In genomic region chr17:8223356-8224063, GRCh38 we compare ENCODE assay signal across 8 cellular contexts. TPM values are rescaled to one million over a fixed set of nuclear protein-coding genes. Genes with fewer than 3 reads are reported as not detected.
DNase-seq lines count a peak whose midpoint lies in the region; ATAC-seq and TF ChIP-seq lines count a peak whose summit lies in the region.

No MANE protein-coding gene starts in this region.

- CTCF ChIA-PET in CD8-positive, alpha-beta T cell (lab: Charles Lee), result interaction anchor here (0.7 to 5.3 kb wide), 11 partner anchors 20 to 130 kb away, joined by 3 to 45 read pairs (median 10); partner anchors contain the start of genes ALOXE3, CTC1 and SLC25A35
- CTCF ChIA-PET in activated CD8-positive, alpha-beta memory T cell treated with anti-CD3 and anti-CD28 coated beads, Interleukin-2, amount 10 ng/mL, durations not matched to agents 7 days and 5 days (lab: Charles Lee), result interaction anchor here (0.6 to 8.6 kb wide), 20 partner anchors 10 to 388 kb away, joined by 3 to 124 read pairs (median 5); partner anchors contain the start of genes ALOXE3, AURKB, BORCS6 and CTC1

- H3K27ac Mint-ChIP-seq in CD8-positive, alpha-beta T cell, result peak overlapping the region; percentile 97
- peak overlapping the region; percentile 97 for H3K27ac Mint-ChIP-seq in activated CD8-positive, alpha-beta memory T cell treated with anti-CD3 and anti-CD28 coated beads, Interleukin-2, amount 10 ng/mL, durations not matched to agents 7 days and 5 days

- TF ChIP-seq EP300 in tibial nerve (IDR thresholded peaks at IDR 0.05), result no peak

- intact Hi-C loops in CD8-positive, alpha-beta T cell (cut with DNase I, micrococcal nuclease), result loop anchor here (1.0 to 10.0 kb wide), 5 partner anchors 51 to 379 kb away; partner anchors contain the start of genes SLC25A35 (in 1 of the 2) and VAMP2 (in 1 of the 2)

- H3K9me3 Mint-ChIP-seq in CD8-positive, alpha-beta T cell, result no peaks in the 10 kb centered on the region
- no peaks in the 10 kb centered on the region for H3K9me3 Mint-ChIP-seq in activated CD8-positive, alpha-beta memory T cell treated with anti-CD3 and anti-CD28 coated beads, Interleukin-2, amount 10 ng/mL, durations not matched to agents 7 days and 5 days (ENCODE audit: low read depth)

- H3K4me1 ChIP-seq in CD8-positive, alpha-beta T cell (ENCODE audit: insufficient read depth, low read length), result peaks cover 43% of the 10 kb centered on the region
- peaks cover 7 to 18% of the 10 kb centered on the region in 2 donors for H3K4me1 ChIP-seq in muscle layer of duodenum (ENCODE audit: control insufficient read depth in 1 of 2, insufficient read depth in 2 of 2, low read length in 2 of 2)
- H3K4me1 ChIP-seq in tibial nerve, result peaks cover 0 to 52% (median 14%) of the 10 kb centered on the region in 4 donors

- H3K27me3 ChIP-seq in CD8-positive, alpha-beta T cell (ENCODE audit: insufficient read depth, low read length), result no peaks in the 10 kb centered on the region
- H3K27me3 ChIP-seq in H7 (ENCODE audit: control insufficient read depth, insufficient read depth, low read length) (no peaks in the 10 kb centered on the region), muscle layer of duodenum (ENCODE audit: low read depth, low read length) (no peaks in the 10 kb centered on the region), tibial nerve (no peaks in the 10 kb centered on the region)

- H3K9me3 ChIP-seq in CD8-positive, alpha-beta T cell (ENCODE audit: low read length), result no peaks in the 10 kb centered on the region
- H3K9me3 ChIP-seq in muscle layer of duodenum (ENCODE audit: control insufficient read depth in 1 of 2, low read length in 2 of 2), result no peaks in the 10 kb centered on the region
- H3K9me3 ChIP-seq in tibial nerve, result no peaks in the 10 kb centered on the region

- TF ChIP-seq POLR2A in erythroblast (IDR thresholded peaks at IDR 0.05; ENCODE audit: low read length) (peak; percentile 53), tibial nerve (IDR thresholded peaks at IDR 0.05) (no peak)

- H3K4me3 Mint-ChIP-seq in CD8-positive, alpha-beta T cell, result peak overlapping the region; percentile 92
- peak overlapping the region; percentile 95 for H3K4me3 Mint-ChIP-seq in activated CD8-positive, alpha-beta memory T cell treated with anti-CD3 and anti-CD28 coated beads, Interleukin-2, amount 10 ng/mL, durations not matched to agents 7 days and 5 days

- TF ChIP-seq CTCF in CD8-positive, alpha-beta T cell (IDR thresholded peaks at IDR 0.05), result no peak
- TF ChIP-seq CTCF in tibial nerve (IDR thresholded peaks at IDR 0.05), result peak in 2 of 5 experiments; percentile 17 to 27

- no peaks in the 10 kb centered on the region for H3K27me3 Mint-ChIP-seq in CD8-positive, alpha-beta T cell (ENCODE audit: low read depth)
- no peaks in the 10 kb centered on the region for H3K27me3 Mint-ChIP-seq in activated CD8-positive, alpha-beta memory T cell treated with anti-CD3 and anti-CD28 coated beads, Interleukin-2, amount 10 ng/mL, durations not matched to agents 7 days and 5 days

- POLR2A ChIA-PET in CD8-positive, alpha-beta T cell (lab: Charles Lee), result interaction anchor here (0.6 to 9.7 kb wide), 17 partner anchors 10 to 153 kb away, joined by 3 to 248 read pairs (median 9); partner anchors contain the start of genes AURKB, BORCS6, CTC1 and HES7

- 3 to 6% methylated on average over 22 to 26 of the region's 27 CpGs for WGBS in tibial nerve, 2 donors

- peak overlapping the region; percentile 80 for H3K4me3 ChIP-seq in CD8-positive, alpha-beta T cell (ENCODE audit: low read depth, low read length)
- H3K4me3 ChIP-seq in H7 (ENCODE audit: insufficient read depth, low read depth, low read length), result peak overlapping the region; percentile 92
- peak overlapping the region; percentile 61 to 95 for H3K4me3 ChIP-seq in muscle layer of duodenum (ENCODE audit: low read depth in 1 of 2, low read length in 2 of 2)
- H3K4me3 ChIP-seq in tibial nerve, result peak overlapping the region; percentile 54 to 77 (median 72)

- peaks cover 58% of the 10 kb centered on the region for H3K4me1 Mint-ChIP-seq in CD8-positive, alpha-beta T cell (ENCODE audit: low read depth)
- peaks cover 49% of the 10 kb centered on the region for H3K4me1 Mint-ChIP-seq in activated CD8-positive, alpha-beta memory T cell treated with anti-CD3 and anti-CD28 coated beads, Interleukin-2, amount 10 ng/mL, durations not matched to agents 7 days and 5 days

- peaks cover 55% of the 10 kb centered on the region for H3K36me3 Mint-ChIP-seq in CD8-positive, alpha-beta T cell
- H3K36me3 Mint-ChIP-seq in activated CD8-positive, alpha-beta memory T cell treated with anti-CD3 and anti-CD28 coated beads, Interleukin-2, amount 10 ng/mL, durations not matched to agents 7 days and 5 days, result peaks cover 20% of the 10 kb centered on the region

- H3K36me3 ChIP-seq in CD8-positive, alpha-beta T cell (ENCODE audit: insufficient read depth, low read length), result peaks cover 21% of the 10 kb centered on the region
- H3K36me3 ChIP-seq in H7 (replicated peaks; ENCODE audit: control insufficient read depth, insufficient read depth, low read length) (peaks cover 8% of the 10 kb centered on the region), muscle layer of duodenum (ENCODE audit: control insufficient read depth in 1 of 2, insufficient read depth in 2 of 2, low read length in 2 of 2) (peaks cover 14 to 15% of the 10 kb centered on the region in 2 donors), tibial nerve (peaks cover 0 to 13% (median 0%) of the 10 kb centered on the region in 3 donors)

- H3K27ac ChIP-seq in CD8-positive, alpha-beta T cell (ENCODE audit: low read depth, low read length), result peak overlapping the region; percentile 90
- H3K27ac ChIP-seq in muscle layer of duodenum (ENCODE audit: low read length) (peak overlapping the region; percentile 100), tibial nerve (peak overlapping the region; percentile 96 to 100 (median 98))

- no peak for ATAC-seq in CD8-positive, alpha-beta T cell
- ATAC-seq in activated CD8-positive, alpha-beta memory T cell treated with anti-CD3 and anti-CD28 coated beads, Interleukin-2, amount 10 ng/mL, durations not matched to agents 7 days and 5 days, result peak; percentile 17

- DNase-seq in CD8-positive, alpha-beta T cell, result peak in 6 of 7 experiments; percentile 30 to 72 (median 57)
- DNase-seq in H7 (peak; percentile 74), NCI-H69 (lab: John Stamatoyannopoulos, UW) (peak; percentile 68), erythroblast (lab: John Stamatoyannopoulos, UW) (peak; percentile 77 to 79), tibial nerve (ENCODE audit: low spot score in 2 of 2) (peak; percentile 40 to 59), iPS-NIHi11 (ENCODE audit: low spot score) (no peak)
- peak; percentile 81 for DNase-seq in activated CD8-positive, alpha-beta memory T cell treated with anti-CD3 and anti-CD28 coated beads, Interleukin-2, amount 10 ng/mL, durations not matched to agents 7 days and 5 days

RNA-seq across cellular contexts. Expression of gene AURKB, which starts 13.1 kb away (rescaled TPM):
- 1 to 10 TPM in 1 of 2 experiments, under 1 TPM in 1; 0.62 to 1.1 TPM for total RNA-seq in CD8-positive, alpha-beta T cell
- 209 and 254 TPM in 2 replicates for total RNA-seq in H7 (2014; rRNA removed; shearing (Covaris generic))
- total RNA-seq in activated CD8-positive, alpha-beta memory T cell treated with anti-CD3 and anti-CD28 coated beads, Interleukin-2, amount 10 ng/mL, durations not matched to agents 7 days and 5 days, result 100 to 1,000 TPM; 197 to 234 TPM
- total RNA-seq in tibial nerve, result 10 to 100 TPM; 31.2 to 78.1 (median 39.6) TPM

RNA-seq across cellular contexts. Expression of gene CTC1, which starts 24.3 kb away (rescaled TPM):
- total RNA-seq in CD8-positive, alpha-beta T cell, result 100 to 1,000 TPM; 223 to 226 TPM
- total RNA-seq in H7 (2014; rRNA removed; shearing (Covaris generic)), result 14.1 and 14.3 TPM in 2 replicates
- total RNA-seq in activated CD8-positive, alpha-beta memory T cell treated with anti-CD3 and anti-CD28 coated beads, Interleukin-2, amount 10 ng/mL, durations not matched to agents 7 days and 5 days, result 10 to 100 TPM; 76.7 to 82.0 TPM
- 10 to 100 TPM; 22.3 to 30.1 (median 25.3) TPM for total RNA-seq in tibial nerve

RNA-seq across cellular contexts. Expression of gene PFAS, which starts 25.6 kb away (rescaled TPM):
- total RNA-seq in CD8-positive, alpha-beta T cell, result 10 to 100 TPM; 23.8 to 25.0 TPM
- 101 and 122 TPM in 2 replicates for total RNA-seq in H7 (2014; rRNA removed; shearing (Covaris generic))
- total RNA-seq in activated CD8-positive, alpha-beta memory T cell treated with anti-CD3 and anti-CD28 coated beads, Interleukin-2, amount 10 ng/mL, durations not matched to agents 7 days and 5 days, result 100 to 1,000 TPM in 1 of 2 experiments, 10 to 100 TPM in 1; 75.1 to 113 TPM
- total RNA-seq in tibial nerve, result 10 to 100 TPM; 19.2 to 39.9 (median 29.5) TPM

RNA-seq across cellular contexts. Expression of gene BORCS6, which starts 33.5 kb away (rescaled TPM):
- 1 to 10 TPM; 6.1 to 6.7 TPM for total RNA-seq in CD8-positive, alpha-beta T cell
- total RNA-seq in H7 (2014; rRNA removed; shearing (Covaris generic)), result 9.9 and 10.7 TPM in 2 replicates
- total RNA-seq in activated CD8-positive, alpha-beta memory T cell treated with anti-CD3 and anti-CD28 coated beads, Interleukin-2, amount 10 ng/mL, durations not matched to agents 7 days and 5 days, result 10 to 100 TPM; 14.9 to 16.8 TPM
- 10 to 100 TPM; 13.8 to 22.4 (median 19.4) TPM for total RNA-seq in tibial nerve

RNA-seq across cellular contexts. Expression of gene TMEM107, which starts 47.3 kb away (rescaled TPM):
- total RNA-seq in CD8-positive, alpha-beta T cell, result 10 to 100 TPM; 19.1 to 22.7 TPM
- total RNA-seq in H7 (2014; rRNA removed; shearing (Covaris generic)), result 27.7 and 40.7 TPM in 2 replicates
- total RNA-seq in activated CD8-positive, alpha-beta memory T cell treated with anti-CD3 and anti-CD28 coated beads, Interleukin-2, amount 10 ng/mL, durations not matched to agents 7 days and 5 days, result 10 to 100 TPM; 29.9 to 61.0 TPM
- 10 to 100 TPM; 28.2 to 47.1 (median 38.2) TPM for total RNA-seq in tibial nerve

Comparison
In these comparisons a context has a peak if more than half of its experiments do, and no peak if none do; other contexts are left out.
1. RNA of gene AURKB, which starts 13.1 kb away (total RNA-seq): 197 to 234 TPM in activated CD8-positive, alpha-beta memory T cell treated with anti-CD3 and anti-CD28 coated beads, Interleukin-2, amount 10 ng/mL, durations not matched to agents 7 days and 5 days, 209 to 254 TPM in H7 and 31.2 to 78.1 TPM in tibial nerve; 0.62 to 1.1 TPM in CD8-positive, alpha-beta T cell; every median in the first group is over 10 times any median in the second.
2. Peak in every context shown above with its lines, with median percentiles within 50 percentile points of each other: H3K27ac ChIP-seq and H3K4me3 ChIP-seq.